In genomic region chr11:24739637-24740036, GRCh38 we compare ENCODE assay signal across 5 cellular contexts.
"Had no signal": no experiment of that assay in that cellular context is flagged by ENCODE, and none has a peak within 500 bp of the region (broad histone marks: within the 10 kb centered on the region; RNA-seq: fewer than 3 reads in every experiment).

No MANE protein-coding gene starts in this region.

- ATAC-seq: GM23338, HCT116 had no signal

- H2AFZ ChIP-seq: GM23338 had no signal

- H3K4me2 ChIP-seq: GM23338 had no signal

- DNase-seq: H9, HFFc6 had no signal

- H3K27ac ChIP-seq: HL-60 had no signal

- H3K4me3 ChIP-seq: GM23338 had no signal
